In the genomic region with DNA sequence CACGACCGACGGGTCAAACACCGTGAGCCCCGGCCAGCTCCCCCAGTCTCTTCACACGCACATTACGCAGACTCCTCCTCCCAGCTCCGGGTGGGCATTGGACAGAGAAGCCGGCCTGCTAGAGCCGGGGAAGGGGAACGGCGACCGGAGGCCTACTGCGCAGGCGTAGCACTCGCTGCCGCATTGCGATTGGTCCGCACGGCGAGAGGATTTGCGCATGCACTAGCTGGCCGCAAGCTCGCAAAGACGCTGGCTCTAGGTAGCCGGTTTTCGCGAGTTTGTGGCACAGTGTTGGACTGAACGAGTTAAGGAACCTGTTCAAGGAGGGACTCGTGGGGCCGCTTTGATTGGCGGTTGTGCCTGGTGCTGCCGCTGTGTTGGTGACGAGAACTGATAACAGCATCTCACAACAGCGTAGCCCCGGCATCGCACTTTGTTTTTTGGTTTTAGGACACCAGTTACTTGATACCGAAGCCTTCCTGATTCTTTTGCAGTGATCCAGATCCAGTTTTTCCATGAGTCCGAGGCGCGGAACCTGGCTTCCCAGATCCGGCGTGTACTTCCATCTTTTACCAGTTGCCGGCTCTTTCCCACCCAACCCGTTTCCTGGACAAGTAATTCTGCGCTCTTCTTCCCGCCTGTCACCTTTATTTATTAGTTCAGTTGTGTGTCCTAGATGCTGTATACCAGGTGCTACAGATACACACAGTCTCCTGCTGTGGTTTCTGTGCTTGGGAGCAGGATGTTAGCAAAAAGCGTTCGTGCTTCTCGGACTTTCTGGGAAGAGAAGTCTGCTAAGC, we compare ENCODE assay signal across 8 cellular contexts. TPM values are rescaled to one million over a fixed set of nuclear protein-coding genes. Genes with fewer than 3 reads are reported as not detected.
DNase-seq lines count a peak whose midpoint lies in the region; ATAC-seq and TF ChIP-seq lines count a peak whose summit lies in the region.

A gene (minus strand): TSS at position 139 of the 800 bp plus-strand sequence. CDS start 185 bp downstream, outside the sequence.

- intact Hi-C loops in left colon (cut with DNase I, micrococcal nuclease) = no loop called here

- DNase-seq in BJ (ENCODE audit: low read depth) (peak; percentile 76), NCI-H69 (lab: John Stamatoyannopoulos, UW) (peak; percentile 96), cortex of kidney (lab: John Stamatoyannopoulos, UW) (peak; percentile 45), left colon (peak; percentile 90 to 93)
- DNase-seq in activated CD4-positive, alpha-beta T cell treated with anti-CD3 and anti-CD28 coated beads, Interleukin-2, amount 10 ng/mL, durations not matched to agents 7 days and 5 days = peak; percentile 91
- peak; percentile 87 for DNase-seq in stimulated activated CD4-positive, alpha-beta T cell treated with anti-CD3 and anti-CD28 coated beads, Interleukin-1b, Interleukin-23, amount 100 ng/mL, for 48 hours

- POLR2A ChIA-PET in BJ (lab: Charles Lee) = no interaction called here
- POLR2A ChIA-PET in activated CD4-positive, alpha-beta T cell treated with anti-CD3 and anti-CD28 coated beads, Interleukin-2, amount 10 ng/mL, durations not matched to agents 7 days and 5 days (lab: Charles Lee) = no interaction called here

- no peaks in the 10 kb centered on the region for H3K36me3 Mint-ChIP-seq in activated CD4-positive, alpha-beta T cell treated with anti-CD3 and anti-CD28 coated beads, Interleukin-2, amount 10 ng/mL, durations not matched to agents 7 days and 5 days (ENCODE audit: low read depth)

- CTCF ChIA-PET in BJ (lab: Yijun Ruan, JAX) = interaction anchor here (1.2 to 1.5 kb wide), 2 partner anchors 45 to 46 kb away, joined by 3 to 4 read pairs; no protein-coding TSS in a partner anchor
- CTCF ChIA-PET in activated CD4-positive, alpha-beta T cell treated with anti-CD3 and anti-CD28 coated beads, Interleukin-2, amount 10 ng/mL, durations not matched to agents 7 days and 5 days (lab: Charles Lee) = interaction anchor here (0.7 to 2.5 kb wide), 4 partner anchors 8 to 85 kb away, joined by 3 to 9 read pairs (median 4); no protein-coding TSS in a partner anchor

- peak within 1 kb of the TSS; percentile 95 for H3K27ac Mint-ChIP-seq in activated CD4-positive, alpha-beta T cell treated with anti-CD3 and anti-CD28 coated beads, Interleukin-2, amount 10 ng/mL, durations not matched to agents 7 days and 5 days

- H3K4me3 ChIP-seq in BJ (ENCODE audit: low read depth, low read length) = peak within 1 kb of the TSS; percentile 75

- H3K4me3 Mint-ChIP-seq in activated CD4-positive, alpha-beta T cell treated with anti-CD3 and anti-CD28 coated beads, Interleukin-2, amount 10 ng/mL, durations not matched to agents 7 days and 5 days = peak within 1 kb of the TSS; percentile 91

- H3K4me1 Mint-ChIP-seq in activated CD4-positive, alpha-beta T cell treated with anti-CD3 and anti-CD28 coated beads, Interleukin-2, amount 10 ng/mL, durations not matched to agents 7 days and 5 days = peaks cover 54% of the 10 kb centered on the region

- no peaks in the 10 kb centered on the region for H3K36me3 ChIP-seq in BJ (ENCODE audit: control insufficient read depth, insufficient read depth, low read length)

- peak; percentile 89 for ATAC-seq in GM19328 (IDR thresholded peaks at IDR 0.05; ENCODE audit: unreplicated experiment)
- ATAC-seq in HG03520 (IDR thresholded peaks at IDR 0.05; ENCODE audit: unreplicated experiment) = peak; percentile 80
- ATAC-seq in left colon = peak; percentile 94

- H3K9me3 Mint-ChIP-seq in activated CD4-positive, alpha-beta T cell treated with anti-CD3 and anti-CD28 coated beads, Interleukin-2, amount 10 ng/mL, durations not matched to agents 7 days and 5 days = no peaks in the 10 kb centered on the region

- no peak for TF ChIP-seq CTCF in BJ (IDR thresholded peaks at IDR 0.05; ENCODE audit: insufficient read depth, low read depth, low read length)

- H3K27me3 ChIP-seq in BJ (ENCODE audit: control insufficient read depth, insufficient read depth, low read length) = no peaks in the 10 kb centered on the region

- H3K27me3 Mint-ChIP-seq in activated CD4-positive, alpha-beta T cell treated with anti-CD3 and anti-CD28 coated beads, Interleukin-2, amount 10 ng/mL, durations not matched to agents 7 days and 5 days = no peaks in the 10 kb centered on the region

RNA-seq across cellular contexts. Expression of the gene that starts here (rescaled TPM):
- 23.2 and 27.8 TPM in 2 replicates for polyA plus RNA-seq in BJ (2011; rRNA removed)
- polyA minus RNA-seq in BJ (2011; rRNA and poly(A)+ RNA removed) = 9.8 and 13.2 TPM in 2 replicates
- total RNA-seq in activated CD4-positive, alpha-beta T cell treated with anti-CD3 and anti-CD28 coated beads, Interleukin-2, amount 10 ng/mL, durations not matched to agents 7 days and 5 days = 10 to 100 TPM; 32.3 to 40.3 TPM
- total RNA-seq in left colon = 10 to 100 TPM; 67.0 to 76.9 TPM

Comparison
In these comparisons a context has a peak if more than half of its experiments do, and no peak if none do; other contexts are left out.
1. Peak in every context shown above with its lines: DNase-seq, ATAC-seq and H3K4me3 ChIP-seq.
2. DNase-seq: peak in every context shown above with its lines; median percentile 96 in NCI-H69; 92 in left colon; 91 in activated CD4-positive, alpha-beta T cell treated with anti-CD3 and anti-CD28 coated beads, Interleukin-2, amount 10 ng/mL, durations not matched to agents 7 days and 5 days; 87 in stimulated activated CD4-positive, alpha-beta T cell treated with anti-CD3 and anti-CD28 coated beads, Interleukin-1b, Interleukin-23, amount 100 ng/mL, for 48 hours; 76 in BJ; 45 in cortex of kidney.